In the genomic region with DNA sequence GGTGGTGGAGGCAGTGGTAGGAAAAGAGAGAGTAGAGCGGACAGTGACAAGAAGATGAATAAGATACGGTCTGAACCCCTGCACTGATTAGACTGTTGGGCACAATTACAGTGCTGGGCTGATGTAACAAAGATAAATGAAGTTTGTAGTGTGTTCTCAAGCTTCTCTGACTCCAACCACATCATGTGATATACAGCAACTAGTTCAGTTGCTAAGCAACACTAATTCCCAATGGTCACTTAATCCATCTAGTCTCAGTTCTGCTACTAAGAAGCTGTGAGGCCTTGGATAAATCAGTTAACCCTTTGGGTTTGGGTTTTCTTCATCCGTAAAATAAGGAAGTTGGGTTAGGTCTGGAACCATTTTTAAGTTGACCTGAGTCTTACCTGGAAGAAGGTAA, we compare ENCODE assay signal across 24 cellular contexts. TPM values are rescaled to one million over a fixed set of nuclear protein-coding genes. Genes with fewer than 3 reads are reported as not detected.
DNase-seq lines count a peak whose midpoint lies in the region; ATAC-seq and TF ChIP-seq lines count a peak whose summit lies in the region.
"Had no signal": no experiment of that assay in that cellular context is flagged by ENCODE, and none has a peak within 500 bp of the region (broad histone marks: within the 10 kb centered on the region; RNA-seq: fewer than 3 reads in every experiment).

No MANE protein-coding gene starts in this region.

- DNase-seq in NCI-H1436 (lab: John Stamatoyannopoulos, UW) (peak; percentile 11), NCI-H1436 treated with DMSO at 0.1 percent for 48 hours (lab: John Stamatoyannopoulos, UW) (no peak), SK-N-DZ (ENCODE audit: low spot score) (peak; percentile 30), fibroblast of mammary gland (ENCODE audit: low read depth) (peak; percentile 61), retinal pigment epithelial cell (ENCODE audit: low read depth) (peak; percentile 92), DMS79 treated with DMSO at 0.1 percent for 48 hours (lab: John Stamatoyannopoulos, UW) (no peak)
- no peak for DNase-seq in activated CD8-positive, alpha-beta memory T cell treated with anti-CD3 and anti-CD28 coated beads, Interleukin-2, amount 10 ng/mL, durations not matched to agents 7 days and 5 days
- no peak for DNase-seq in stimulated activated naive B cell treated with anti-CD40 and anti-IgM and Interleukin-4, amounts not matched to agents 10 μg/mL and 1 μg/mL and 100 μg/mL, for 72 hours
- DNase-seq: activated CD4-positive, alpha-beta T cell treated with anti-CD3 and anti-CD28 coated beads, Interleukin-2, amount 50 U/mL, for 1 hour; activated naive CD4-positive, alpha-beta T cell treated with anti-CD3 and anti-CD28 coated beads, Interleukin-2, amount 50 U/mL, for 16 hours; anterior cingulate cortex; dermis blood vessel endothelial cell; DMS79; foreskin fibroblast; GOT3; Karpas-422; mesendoderm; NCI-H2081; NCI-H69; occipital lobe; stimulated activated CD4-positive, alpha-beta T cell treated with anti-CD3 and anti-CD28 coated beads, Interleukin-2, amount 100 ng/mL, for 24 hours had no signal

- no peak overlapping the region for H3K4me3 Mint-ChIP-seq in activated CD8-positive, alpha-beta memory T cell treated with anti-CD3 and anti-CD28 coated beads, Interleukin-2, amount 10 ng/mL, durations not matched to agents 7 days and 5 days
- H3K4me3 Mint-ChIP-seq in stimulated activated naive B cell treated with anti-CD40 and anti-IgM and Interleukin-4, amounts not matched to agents 10 μg/mL and 1 μg/mL and 100 μg/mL, for 72 hours: no peak overlapping the region

- H3K36me3 Mint-ChIP-seq in activated CD8-positive, alpha-beta memory T cell treated with anti-CD3 and anti-CD28 coated beads, Interleukin-2, amount 10 ng/mL, durations not matched to agents 7 days and 5 days: no peaks in the 10 kb centered on the region
- H3K36me3 Mint-ChIP-seq in stimulated activated naive B cell treated with anti-CD40 and anti-IgM and Interleukin-4, amounts not matched to agents 10 μg/mL and 1 μg/mL and 100 μg/mL, for 72 hours: peaks cover 0 to 1% of the 10 kb centered on the region in 2 donors

- H3K27ac Mint-ChIP-seq in activated CD8-positive, alpha-beta memory T cell treated with anti-CD3 and anti-CD28 coated beads, Interleukin-2, amount 10 ng/mL, durations not matched to agents 7 days and 5 days: no peak overlapping the region
- no peak overlapping the region for H3K27ac Mint-ChIP-seq in stimulated activated naive B cell treated with anti-CD40 and anti-IgM and Interleukin-4, amounts not matched to agents 10 μg/mL and 1 μg/mL and 100 μg/mL, for 72 hours

- TF ChIP-seq CTCF in fibroblast of mammary gland (conservative IDR thresholded peaks at IDR 0.05; ENCODE audit: control insufficient read depth, insufficient read depth, low read depth, low read length) (no peak), retinal pigment epithelial cell (conservative IDR thresholded peaks at IDR 0.05; ENCODE audit: low read depth, low read length) (no peak)

- CTCF ChIA-PET in activated CD8-positive, alpha-beta memory T cell treated with anti-CD3 and anti-CD28 coated beads, Interleukin-2, amount 10 ng/mL, durations not matched to agents 7 days and 5 days (lab: Charles Lee): no interaction called here

- ATAC-seq in activated CD8-positive, alpha-beta memory T cell treated with anti-CD3 and anti-CD28 coated beads, Interleukin-2, amount 10 ng/mL, durations not matched to agents 7 days and 5 days: no peak
- no peak for ATAC-seq in stimulated activated naive B cell treated with anti-CD40 and anti-IgM and Interleukin-4, amounts not matched to agents 10 μg/mL and 1 μg/mL and 100 μg/mL, for 72 hours (replicated peaks)
- ATAC-seq: SK-N-SH treated with all-trans-retinoic acid at 6 μM for 48 hours had no signal

- H3K27me3 Mint-ChIP-seq in activated CD8-positive, alpha-beta memory T cell treated with anti-CD3 and anti-CD28 coated beads, Interleukin-2, amount 10 ng/mL, durations not matched to agents 7 days and 5 days: peaks cover 33% of the 10 kb centered on the region
- peaks cover 15 to 23% of the 10 kb centered on the region in 2 donors for H3K27me3 Mint-ChIP-seq in stimulated activated naive B cell treated with anti-CD40 and anti-IgM and Interleukin-4, amounts not matched to agents 10 μg/mL and 1 μg/mL and 100 μg/mL, for 72 hours

- H3K4me1 Mint-ChIP-seq in activated CD8-positive, alpha-beta memory T cell treated with anti-CD3 and anti-CD28 coated beads, Interleukin-2, amount 10 ng/mL, durations not matched to agents 7 days and 5 days: no peaks in the 10 kb centered on the region
- H3K4me1 Mint-ChIP-seq in stimulated activated naive B cell treated with anti-CD40 and anti-IgM and Interleukin-4, amounts not matched to agents 10 μg/mL and 1 μg/mL and 100 μg/mL, for 72 hours: no peaks in the 10 kb centered on the region

- H3K4me3 ChIP-seq in fibroblast of mammary gland (ENCODE audit: control insufficient read depth, low read depth, low read length): no peak overlapping the region
- peak overlapping the region; percentile 15 for H3K4me3 ChIP-seq in retinal pigment epithelial cell (ENCODE audit: low read length)
- H3K4me3 ChIP-seq: cardiac muscle cell, skin epidermis had no signal

- H3K9me3 Mint-ChIP-seq in activated CD8-positive, alpha-beta memory T cell treated with anti-CD3 and anti-CD28 coated beads, Interleukin-2, amount 10 ng/mL, durations not matched to agents 7 days and 5 days (ENCODE audit: low read depth): no peaks in the 10 kb centered on the region
- H3K9me3 Mint-ChIP-seq in stimulated activated naive B cell treated with anti-CD40 and anti-IgM and Interleukin-4, amounts not matched to agents 10 μg/mL and 1 μg/mL and 100 μg/mL, for 72 hours: no peaks in the 10 kb centered on the region

RNA-seq across cellular contexts. Expression of a gene that starts 17.3 kb away (rescaled TPM):
- polyA plus RNA-seq in SK-N-DZ (2014; cell fraction: cytosol; rRNA removed): 28.9 and 39.2 TPM in 2 replicates
- polyA plus RNA-seq in SK-N-DZ (2014; cell fraction: nucleus; rRNA removed): 50.1 and 56.0 TPM in 2 replicates
- total RNA-seq in activated CD8-positive, alpha-beta memory T cell treated with anti-CD3 and anti-CD28 coated beads, Interleukin-2, amount 10 ng/mL, durations not matched to agents 7 days and 5 days: under 1 TPM; 0.16 to 0.18 TPM

Comparison
In these comparisons a context has a peak if more than half of its experiments do, and no peak if none do; other contexts are left out.
1. DNase-seq: peak in NCI-H1436 (single experiment), SK-N-DZ (single experiment), fibroblast of mammary gland (single experiment) and retinal pigment epithelial cell (single experiment); none in NCI-H1436 treated with DMSO at 0.1 percent for 48 hours (single experiment), activated CD8-positive, alpha-beta memory T cell treated with anti-CD3 and anti-CD28 coated beads, Interleukin-2, amount 10 ng/mL, durations not matched to agents 7 days and 5 days (single experiment), DMS79 treated with DMSO at 0.1 percent for 48 hours (single experiment) and stimulated activated naive B cell treated with anti-CD40 and anti-IgM and Interleukin-4, amounts not matched to agents 10 μg/mL and 1 μg/mL and 100 μg/mL, for 72 hours (single experiment).